Comparison of ENCODE assay signal across 19 cellular contexts in genomic region chr1:67897270-67897949, GRCh38.
A peak's percentile ranks its signal among the peaks of the same experiment; 100 is the strongest.
DNase-seq lines count a peak whose midpoint lies in the region; ATAC-seq, FAIRE-seq and TF ChIP-seq lines count a peak whose summit lies in the region.
"Had no signal": no experiment of that assay in that cellular context is flagged by ENCODE, and none has a peak within 500 bp of the region (broad histone marks: within the 10 kb centered on the region; RNA-seq: fewer than 3 reads in every experiment).

No MANE protein-coding gene starts in this region.

- no peak overlapping the region for H2AFZ ChIP-seq in astrocyte (ENCODE audit: low read depth, low read length)

- no peaks in the 10 kb centered on the region for H3K9me3 ChIP-seq in astrocyte (ENCODE audit: insufficient read depth, low read depth, low read length)
- H3K9me3 ChIP-seq in mesodermal cell (ENCODE audit: control insufficient read depth, low read length): peaks cover 8% of the 10 kb centered on the region
- H3K9me3 ChIP-seq: BE2C, vagina had no signal

- H3K36me3 Mint-ChIP-seq in astrocyte (ENCODE audit: low read depth, unreplicated experiment): no peaks in the 10 kb centered on the region
- H3K36me3 Mint-ChIP-seq: stimulated activated naive B cell treated with anti-CD40 and anti-IgM and Interleukin-4, amounts not matched to agents 10 μg/mL and 1 μg/mL and 100 μg/mL, for 72 hours had no signal

- no peaks in the 10 kb centered on the region for H3K79me2 ChIP-seq in astrocyte (ENCODE audit: insufficient read depth, low read length)

- TF ChIP-seq CTCF in AG10803 (conservative IDR thresholded peaks at IDR 0.05; ENCODE audit: low read length): no peak
- no peak for TF ChIP-seq CTCF in astrocyte (IDR thresholded peaks at IDR 0.05; ENCODE audit: insufficient read depth, low read depth, low read length)

- no peak overlapping the region for H3K4me3 ChIP-seq in AG10803 (ENCODE audit: low read length)
- no peak overlapping the region for H3K4me3 ChIP-seq in astrocyte (ENCODE audit: insufficient read depth, low read depth, low read length)
- H3K4me3 ChIP-seq in mesodermal cell (ENCODE audit: extremely low read depth, insufficient read depth, low read length, poor library complexity, severe bottlenecking): no peak overlapping the region
- H3K4me3 ChIP-seq: lung, vagina had no signal

- 73 to 74% methylated on average over 3 to 5 of the region's 9 CpGs for WGBS in mesodermal cell (ENCODE audit: insufficient coverage in 2 of 2), 2 experiments

- H3K4me2 ChIP-seq in astrocyte (ENCODE audit: low read length): peak overlapping the region; percentile 50

- FAIRE-seq in astrocyte (lab: Jason Lieb, UNC): peak; percentile 9
- FAIRE-seq: endometrium had no signal

- peak; percentile 72 for DNase-seq in AG10803 (ENCODE audit: low read depth)
- peak; percentile 79 for DNase-seq in astrocyte (ENCODE audit: low read depth)
- DNase-seq in kidney glomerular epithelial cell (lab: John Stamatoyannopoulos, UW): no peak
- DNase-seq in activated naive CD4-positive, alpha-beta T cell (lab: John Stamatoyannopoulos, UW): no peak
- no peak for DNase-seq in AG08395 (ENCODE audit: low spot score)
- DNase-seq: activated CD4-positive, alpha-beta T cell treated with anti-CD3 and anti-CD28 coated beads, Interleukin-2, amount 10 ng/mL, durations not matched to agents 7 days and 5 days; BE2C; GF-D8; Kasumi-1; PC-3; stimulated activated CD4-positive, alpha-beta T cell treated with anti-CD3 and anti-CD28 coated beads, Interleukin-4, amount 100 ng/mL, for 1 hour; stimulated activated naive B cell treated with anti-CD40 and anti-IgM and Interleukin-4, amounts not matched to agents 10 μg/mL and 1 μg/mL and 100 μg/mL, for 72 hours had no signal

- H3K27ac ChIP-seq in astrocyte (ENCODE audit: low read depth, low read length): peak overlapping the region; percentile 64
- H3K27ac ChIP-seq in mesodermal cell (ENCODE audit: low read depth, low read length, severe bottlenecking): peak overlapping the region; percentile 50
- H3K27ac ChIP-seq: vagina had no signal

- H3K36me3 ChIP-seq in astrocyte (ENCODE audit: insufficient read depth, low read length) (no peaks in the 10 kb centered on the region), mesodermal cell (ENCODE audit: control insufficient read depth, insufficient read depth, low read length) (no peaks in the 10 kb centered on the region)
- H3K36me3 ChIP-seq: BE2C, vagina had no signal

- peak; percentile 55 for ATAC-seq in HG03354 (IDR thresholded peaks at IDR 0.05; ENCODE audit: poor library complexity, severe bottlenecking, unreplicated experiment)
- no peak for ATAC-seq in HG03095 (IDR thresholded peaks at IDR 0.05; ENCODE audit: unreplicated experiment)
- ATAC-seq: PC-3; stimulated activated naive B cell treated with anti-CD40 and anti-IgM and Interleukin-4, amounts not matched to agents 10 μg/mL and 1 μg/mL and 100 μg/mL, for 72 hours had no signal

- no peak overlapping the region for H3K4me3 Mint-ChIP-seq in astrocyte (ENCODE audit: unreplicated experiment)
- H3K4me3 Mint-ChIP-seq: activated CD4-positive, alpha-beta T cell treated with anti-CD3 and anti-CD28 coated beads, Interleukin-2, amount 10 ng/mL, durations not matched to agents 7 days and 5 days; activated T-helper 1 cell treated with anti-CD3 and anti-CD28 coated beads, Interleukin-12 subunit alpha, Interleukin-12 subunit beta, Interleukin-2, Interleukin-4 antibody, amounts not matched to agents 30 ng/mL and 10 ng/mL and 1 ng/mL, durations not matched to agents 14 hours and 24 hours and 36 hours; stimulated activated naive B cell treated with anti-CD40 and anti-IgM and Interleukin-4, amounts not matched to agents 10 μg/mL and 1 μg/mL and 100 μg/mL, for 72 hours had no signal

- peak overlapping the region; percentile 48 for H3K27ac Mint-ChIP-seq in astrocyte (ENCODE audit: unreplicated experiment)
- H3K27ac Mint-ChIP-seq: activated CD4-positive, alpha-beta T cell treated with anti-CD3 and anti-CD28 coated beads, Interleukin-2, amount 10 ng/mL, durations not matched to agents 7 days and 5 days; activated T-helper 1 cell treated with anti-CD3 and anti-CD28 coated beads, Interleukin-12 subunit alpha, Interleukin-12 subunit beta, Interleukin-2, Interleukin-4 antibody, amounts not matched to agents 30 ng/mL and 10 ng/mL and 1 ng/mL, durations not matched to agents 14 hours and 24 hours and 36 hours; stimulated activated naive B cell treated with anti-CD40 and anti-IgM and Interleukin-4, amounts not matched to agents 10 μg/mL and 1 μg/mL and 100 μg/mL, for 72 hours had no signal

- no peaks in the 10 kb centered on the region for H4K20me1 ChIP-seq in astrocyte (ENCODE audit: insufficient read depth, low read length)

- H3K27me3 Mint-ChIP-seq in astrocyte (ENCODE audit: low read depth, unreplicated experiment): no peaks in the 10 kb centered on the region

- peaks cover 28% of the 10 kb centered on the region for H3K4me1 Mint-ChIP-seq in astrocyte (ENCODE audit: low read depth, unreplicated experiment)
- H3K4me1 Mint-ChIP-seq: activated CD4-positive, alpha-beta T cell treated with anti-CD3 and anti-CD28 coated beads, Interleukin-2, amount 10 ng/mL, durations not matched to agents 7 days and 5 days; stimulated activated naive B cell treated with anti-CD40 and anti-IgM and Interleukin-4, amounts not matched to agents 10 μg/mL and 1 μg/mL and 100 μg/mL, for 72 hours had no signal

- peaks cover 13% of the 10 kb centered on the region for H3K4me1 ChIP-seq in astrocyte (ENCODE audit: insufficient read depth, low read length)
- H3K4me1 ChIP-seq in mesodermal cell (ENCODE audit: control insufficient read depth, insufficient read depth, low read length, poor library complexity, severe bottlenecking): peaks cover 19% of the 10 kb centered on the region
- H3K4me1 ChIP-seq: BE2C, vagina had no signal

- no peaks in the 10 kb centered on the region for H3K27me3 ChIP-seq in astrocyte (ENCODE audit: insufficient read depth, low read length)
- H3K27me3 ChIP-seq: BE2C, vagina had no signal

- peaks cover 17% of the 10 kb centered on the region for H3K9me3 Mint-ChIP-seq in astrocyte (ENCODE audit: unreplicated experiment)
- H3K9me3 Mint-ChIP-seq: activated CD4-positive, alpha-beta T cell treated with anti-CD3 and anti-CD28 coated beads, Interleukin-2, amount 10 ng/mL, durations not matched to agents 7 days and 5 days; activated T-helper 1 cell treated with anti-CD3 and anti-CD28 coated beads, Interleukin-12 subunit alpha, Interleukin-12 subunit beta, Interleukin-2, Interleukin-4 antibody, amounts not matched to agents 30 ng/mL and 10 ng/mL and 1 ng/mL, durations not matched to agents 14 hours and 24 hours and 36 hours had no signal

- peak overlapping the region; percentile 24 for H3K9ac ChIP-seq in astrocyte (ENCODE audit: low read length)

Comparison
In these comparisons a context has a peak if more than half of its experiments do, and no peak if none do; other contexts are left out.
1. DNase-seq: peak in AG10803 (single experiment) and astrocyte (single experiment); none in kidney glomerular epithelial cell (single experiment), activated naive CD4-positive, alpha-beta T cell (0 of 4) and AG08395 (single experiment).